Comparison of ENCODE assay signal across 8 cellular contexts in the genomic region with DNA sequence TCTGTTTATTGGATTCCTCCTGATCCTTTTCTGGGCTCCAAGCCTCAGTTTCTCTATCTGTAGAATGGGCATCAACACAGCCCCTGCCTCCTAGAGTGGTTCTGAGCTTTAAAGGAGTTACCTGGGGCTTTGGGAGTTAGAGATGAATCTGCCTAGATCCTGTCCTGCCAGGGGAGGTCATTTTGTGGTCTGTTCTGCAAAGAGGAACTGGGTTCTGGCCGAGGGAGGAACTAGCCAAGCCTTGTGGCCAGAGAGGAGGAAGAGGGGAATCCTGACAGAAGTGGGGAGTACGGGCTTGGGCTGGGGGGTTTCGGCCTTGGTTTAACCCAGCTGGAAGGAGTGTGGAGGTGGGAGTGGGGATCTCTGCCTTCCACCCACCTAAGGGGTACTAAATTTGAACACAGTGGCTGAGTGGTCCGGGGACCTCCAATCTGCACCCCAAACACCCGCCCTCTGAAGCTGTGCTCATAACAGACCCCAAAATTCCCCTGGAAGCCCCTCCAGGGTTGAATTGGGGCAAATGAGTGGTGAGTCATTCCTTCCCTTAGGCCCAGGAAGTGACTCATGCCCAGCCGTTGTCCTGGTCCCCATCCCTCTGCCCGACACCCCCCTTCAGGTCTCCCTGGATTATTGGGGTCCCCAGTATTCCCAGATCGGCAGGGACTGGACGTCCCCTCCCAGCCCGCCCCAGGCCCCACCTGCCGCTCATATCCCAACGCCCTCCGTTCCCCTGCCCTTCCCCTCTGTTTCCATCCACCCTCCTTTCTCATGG. TPM values are rescaled to one million over a fixed set of nuclear protein-coding genes. Genes with fewer than 3 reads are reported as not detected.
DNase-seq lines count a peak whose midpoint lies in the region; ATAC-seq and TF ChIP-seq lines count a peak whose summit lies in the region.

No MANE protein-coding gene starts in this region.

- peaks cover 38% of the 10 kb centered on the region for H3K4me1 Mint-ChIP-seq in activated CD4-positive, alpha-beta T cell treated with anti-CD3 and anti-CD28 coated beads for 36 hours
- H3K4me1 Mint-ChIP-seq in activated naive CD8-positive, alpha-beta T cell (ENCODE audit: low read depth) = peaks cover 33% of the 10 kb centered on the region

- DNase-seq in activated CD4-positive, alpha-beta T cell treated with anti-CD3 and anti-CD28 coated beads for 36 hours = peak; percentile 72
- no peak for DNase-seq in activated CD4-positive, alpha-beta T cell treated with anti-CD3 and anti-CD28 coated beads, Interleukin-2, amount 50 U/mL, for 1 hour
- no peak for DNase-seq in Panc1 (ENCODE audit: low read depth, low spot score)
- peak; percentile 51 for DNase-seq in stimulated activated naive CD4-positive, alpha-beta T cell treated with Interleukin-2 at 50 U/mL for 16 hours (lab: John Stamatoyannopoulos, UW)
- no peak for DNase-seq in NCI-H82 treated with DMSO at 0.1 percent for 48 hours (lab: John Stamatoyannopoulos, UW; ENCODE audit: unreplicated experiment)

- in situ Hi-C loops in Panc1 (cut with HindIII; ENCODE audit: low pct_unique_long_range_greater_than_20kb, low sequenced_read_pairs) = no loop called here

- peak overlapping the region; percentile 92 for H3K4me3 Mint-ChIP-seq in activated CD4-positive, alpha-beta T cell treated with anti-CD3 and anti-CD28 coated beads for 36 hours
- peak overlapping the region; percentile 96 for H3K4me3 Mint-ChIP-seq in activated naive CD8-positive, alpha-beta T cell

- H3K36me3 Mint-ChIP-seq in activated CD4-positive, alpha-beta T cell treated with anti-CD3 and anti-CD28 coated beads for 36 hours (ENCODE audit: low read depth) = peaks cover 48% of the 10 kb centered on the region
- H3K36me3 Mint-ChIP-seq in activated naive CD8-positive, alpha-beta T cell = no peaks in the 10 kb centered on the region

- peak overlapping the region; percentile 99 for H3K27ac Mint-ChIP-seq in activated CD4-positive, alpha-beta T cell treated with anti-CD3 and anti-CD28 coated beads for 36 hours
- peak overlapping the region; percentile 96 for H3K27ac Mint-ChIP-seq in activated naive CD8-positive, alpha-beta T cell

- H3K4me3 ChIP-seq in Panc1 (ENCODE audit: low read depth in 2 of 2, low read length in 2 of 2) = peak overlapping the region; percentile 71 to 90

- H3K27me3 ChIP-seq in Panc1 (ENCODE audit: control insufficient read depth, insufficient read depth, low read length) (no peaks in the 10 kb centered on the region), layer of hippocampus (ENCODE audit: control insufficient read depth, insufficient read depth, low read length) (no peaks in the 10 kb centered on the region)

- H3K27ac ChIP-seq in Panc1 (ENCODE audit: low read length) (peak overlapping the region; percentile 95), layer of hippocampus (ENCODE audit: low read depth, low read length) (peak overlapping the region; percentile 38)

- H3K9me3 Mint-ChIP-seq in activated CD4-positive, alpha-beta T cell treated with anti-CD3 and anti-CD28 coated beads for 36 hours (ENCODE audit: low read depth) = no peaks in the 10 kb centered on the region
- no peaks in the 10 kb centered on the region for H3K9me3 Mint-ChIP-seq in activated naive CD8-positive, alpha-beta T cell (ENCODE audit: low read depth)

- intact Hi-C loops in activated CD4-positive, alpha-beta T cell treated with anti-CD3 and anti-CD28 coated beads for 36 hours (cut with DNase I, micrococcal nuclease) = loop anchor here (2.0 to 5.0 kb wide), 4 partner anchors 23 to 1592 kb away; a partner anchor contains a TSS
- intact Hi-C loops in Panc1 (cut with micrococcal nuclease; ENCODE audit: unreplicated experiment) = no loop called here

- CTCF ChIA-PET in activated CD4-positive, alpha-beta T cell treated with anti-CD3 and anti-CD28 coated beads for 36 hours (lab: Charles Lee) = interaction anchor here (0.8 to 1.5 kb wide), 6 partner anchors 16 to 84 kb away, joined by 3 to 5 read pairs (median 4); no protein-coding TSS in a partner anchor
- CTCF ChIA-PET in Panc1 (lab: Charles Lee) = interaction anchor here (0.7 kb wide), 1 partner anchor 22 kb away, joined by 3 read pairs; no protein-coding TSS in a partner anchor

- no peaks in the 10 kb centered on the region for H3K27me3 Mint-ChIP-seq in activated CD4-positive, alpha-beta T cell treated with anti-CD3 and anti-CD28 coated beads for 36 hours
- H3K27me3 Mint-ChIP-seq in activated naive CD8-positive, alpha-beta T cell = no peaks in the 10 kb centered on the region

- TF ChIP-seq CTCF in Panc1 (IDR thresholded peaks at IDR 0.05) = no peak

- no TSS peak for BruUV-seq in Panc1 (replicated peaks; lab: Mats Ljungman, UMichigan)

- ATAC-seq in activated CD4-positive, alpha-beta T cell treated with anti-CD3 and anti-CD28 coated beads for 36 hours = peak; percentile 10
- ATAC-seq in Panc1 = no peak; the same call in 1 of the 2 replicates
- ATAC-seq in GM21360 (IDR thresholded peaks at IDR 0.05; ENCODE audit: unreplicated experiment) = no peak

- no peaks in the 10 kb centered on the region for H3K9me3 ChIP-seq in Panc1 (ENCODE audit: control insufficient read depth, insufficient read depth, low read depth, low read length)

- POLR2A ChIA-PET in activated CD4-positive, alpha-beta T cell treated with anti-CD3 and anti-CD28 coated beads for 36 hours (lab: Charles Lee) = interaction anchor here (0.7 to 6.5 kb wide), 8 partner anchors 9 to 312 kb away, joined by 3 to 96 read pairs (median 7); a partner anchor contains a TSS
- POLR2A ChIA-PET in Panc1 (lab: Charles Lee) = interaction anchor here (0.6 kb wide), 2 partner anchors 530 to 548 kb away, joined by 6 to 12 read pairs; no protein-coding TSS in a partner anchor

- peaks cover 14% of the 10 kb centered on the region for H3K4me1 ChIP-seq in Panc1 (ENCODE audit: control insufficient read depth, insufficient read depth, low read length)

- no peaks in the 10 kb centered on the region; the same call in 1 of the 2 replicates for H3K36me3 ChIP-seq in Panc1 (ENCODE audit: control insufficient read depth, insufficient read depth, low read length)

RNA-seq across cellular contexts. Expression of a gene that starts 2.8 kb away (rescaled TPM):
- total RNA-seq in activated CD4-positive, alpha-beta T cell treated with anti-CD3 and anti-CD28 coated beads for 36 hours = 100 to 1,000 TPM; 207 to 232 TPM
- 109 TPM for total RNA-seq in Panc1 (2021; ENCODE audit: unreplicated experiment)
- 128 TPM for polyA plus RNA-seq in Panc1 (2012; ENCODE audit: insufficient read length)

RNA-seq across cellular contexts. Expression of a gene that starts 35.1 kb away (rescaled TPM):
- total RNA-seq in activated CD4-positive, alpha-beta T cell treated with anti-CD3 and anti-CD28 coated beads for 36 hours = 100 to 1,000 TPM; 168 to 185 TPM
- 117 TPM for total RNA-seq in Panc1 (2021; ENCODE audit: unreplicated experiment)
- polyA plus RNA-seq in Panc1 (2012; ENCODE audit: insufficient read length) = 96.9 TPM

RNA-seq across cellular contexts. Expression of a gene that starts 49.0 kb away (rescaled TPM):
- 100 to 1,000 TPM; 173 to 176 TPM for total RNA-seq in activated CD4-positive, alpha-beta T cell treated with anti-CD3 and anti-CD28 coated beads for 36 hours
- 205 TPM for total RNA-seq in Panc1 (2021; ENCODE audit: unreplicated experiment)
- 226 TPM for polyA plus RNA-seq in Panc1 (2012; ENCODE audit: insufficient read length)

Comparison
In these comparisons a context has a peak if more than half of its experiments do, and no peak if none do; other contexts are left out.
1. DNase-seq: peak in activated CD4-positive, alpha-beta T cell treated with anti-CD3 and anti-CD28 coated beads for 36 hours (single experiment) and stimulated activated naive CD4-positive, alpha-beta T cell treated with Interleukin-2 at 50 U/mL for 16 hours (single experiment); none in activated CD4-positive, alpha-beta T cell treated with anti-CD3 and anti-CD28 coated beads, Interleukin-2, amount 50 U/mL, for 1 hour (single experiment), Panc1 (single experiment) and NCI-H82 treated with DMSO at 0.1 percent for 48 hours (single experiment).